Comparison of ENCODE assay signal across 18 cellular contexts in genomic region chr6:16621002-16621401, GRCh38.
A peak's percentile ranks its signal among the peaks of the same experiment; 100 is the strongest.
DNase-seq lines count a peak whose midpoint lies in the region; ATAC-seq and TF ChIP-seq lines count a peak whose summit lies in the region.
"Had no signal": no experiment of that assay in that cellular context is flagged by ENCODE, and none has a peak within 500 bp of the region (broad histone marks: within the 10 kb centered on the region; RNA-seq: fewer than 3 reads in every experiment).

No MANE protein-coding gene starts in this region.

- no peak for DNase-seq in CD4-positive, alpha-beta memory T cell
- DNase-seq in IMR-90 (no peak), NCI-H526 (lab: John Stamatoyannopoulos, UW) (peak; percentile 89 to 91), immature natural killer cell (peak in 1 of 3 donors; percentile 25), T-helper 9 cell (no peak), Peyer's patch (no peak)
- DNase-seq: COR-L47, DMS153, EL, HFFc6, KG1, NCI-H1105, NCI-H2029 treated with DMSO at 0.1 percent for 48 hours, NCI-H226, NCI-H82, SHP77 had no signal

- no peaks in the 10 kb centered on the region for H3K27me3 Mint-ChIP-seq in CD4-positive, alpha-beta memory T cell
- H3K27me3 Mint-ChIP-seq in immature natural killer cell (ENCODE audit: low read depth in 3 of 3) = no peaks in the 10 kb centered on the region

- TF ChIP-seq POLR2A in IMR-90 (IDR thresholded peaks at IDR 0.05; ENCODE audit: low read depth, low read length) (no peak), Peyer's patch (IDR thresholded peaks at IDR 0.05) (no peak)

- POLR2A ChIA-PET in CD4-positive, alpha-beta memory T cell (lab: Charles Lee; ENCODE audit: partially characterized antibody) = interaction anchor here (1.1 to 2.4 kb wide), 5 partner anchors 22 to 141 kb away, joined by 3 to 12 read pairs (median 6); partner anchors contain the start of gene ATXN1
- POLR2A ChIA-PET in IMR-90 (lab: Charles Lee; ENCODE audit: unreplicated experiment) = no interaction called here

- H2AK9ac ChIP-seq in IMR-90 (replicated peaks; ENCODE audit: low read depth, low read length, poor library complexity) = no peak overlapping the region

- no peak overlapping the region for H4K8ac ChIP-seq in IMR-90 (ENCODE audit: low read depth in 2 of 2, low read length in 2 of 2)

- H3K56ac ChIP-seq in IMR-90 (ENCODE audit: extremely low read depth, insufficient read depth, low read length) = no peak overlapping the region

- H3K27me3 ChIP-seq in CD4-positive, alpha-beta memory T cell (ENCODE audit: insufficient read depth, low read length) = no peaks in the 10 kb centered on the region
- H3K27me3 ChIP-seq in IMR-90 (ENCODE audit: control insufficient read depth, insufficient read depth, low read length) (no peaks in the 10 kb centered on the region), Peyer's patch (no peaks in the 10 kb centered on the region)

- no peak overlapping the region for H4K5ac ChIP-seq in IMR-90 (ENCODE audit: low read depth, low read length)

- no peak overlapping the region for H3K18ac ChIP-seq in IMR-90 (ENCODE audit: low read depth, low read length)

- no peaks in the 10 kb centered on the region for H3K36me3 ChIP-seq in CD4-positive, alpha-beta memory T cell (ENCODE audit: insufficient read depth, low read length)
- H3K36me3 ChIP-seq in IMR-90 (ENCODE audit: control insufficient read depth, insufficient read depth, low read length) = peaks cover 2% of the 10 kb centered on the region
- H3K36me3 ChIP-seq in Peyer's patch = no peaks in the 10 kb centered on the region

- H2BK5ac ChIP-seq in IMR-90 (ENCODE audit: low read depth, low read length, poor library complexity, severe bottlenecking) = no peak overlapping the region

- no peak overlapping the region for H3K9ac ChIP-seq in IMR-90 (ENCODE audit: low read depth, low read length)

- H3K4me2 ChIP-seq in IMR-90 (ENCODE audit: low read depth, low read length) = no peak overlapping the region

- no peaks in the 10 kb centered on the region for H3K9me3 Mint-ChIP-seq in CD4-positive, alpha-beta memory T cell
- no peaks in the 10 kb centered on the region for H3K9me3 Mint-ChIP-seq in immature natural killer cell
- H3K9me3 Mint-ChIP-seq: HFFc6 had no signal

- H3K14ac ChIP-seq in IMR-90 (replicated peaks; ENCODE audit: low read depth, low read length) = no peak overlapping the region

- no peak for ATAC-seq in IMR-90 (ENCODE audit: low read depth)
- no peak for ATAC-seq in GM21737 (IDR thresholded peaks at IDR 0.05; ENCODE audit: unreplicated experiment)
- ATAC-seq: SK-N-SH treated with all-trans-retinoic acid at 6 μM for 48 hours had no signal

- intact Hi-C loops in CD4-positive, alpha-beta memory T cell (cut with micrococcal nuclease) = no loop called here
- intact Hi-C loops in IMR-90 (cut with micrococcal nuclease) = no loop called here

- H3K27ac Mint-ChIP-seq in CD4-positive, alpha-beta memory T cell = peak overlapping the region in 6 of 7 donors; percentile 0 to 82 (median 66)
- H3K27ac Mint-ChIP-seq in immature natural killer cell = peak overlapping the region; percentile 17 to 74 (median 48)
- H3K27ac Mint-ChIP-seq: HFFc6 had no signal

- H2AFZ ChIP-seq in IMR-90 (replicated peaks; ENCODE audit: low read length, poor library complexity) = no peak overlapping the region

- dilution Hi-C loops in IMR-90 (cut with HindIII; ENCODE audit: low sequenced_read_pairs, unreplicated experiment) = no loop called here

- no peak overlapping the region for H3K4ac ChIP-seq in IMR-90 (ENCODE audit: low read depth, low read length)

- H3K4me1 Mint-ChIP-seq in CD4-positive, alpha-beta memory T cell = peaks cover 42 to 69% (median 60%) of the 10 kb centered on the region in 4 donors
- peaks cover 42 to 48% of the 10 kb centered on the region in 2 donors for H3K4me1 Mint-ChIP-seq in immature natural killer cell

- peaks cover 48% of the 10 kb centered on the region for H3K4me1 ChIP-seq in CD4-positive, alpha-beta memory T cell (ENCODE audit: insufficient read depth, low read length)
- H3K4me1 ChIP-seq in IMR-90 (ENCODE audit: control insufficient read depth, insufficient read depth, low read length) (no peaks in the 10 kb centered on the region; the same call in none of the 2 replicates), Peyer's patch (no peaks in the 10 kb centered on the region)

- CTCF ChIA-PET in CD4-positive, alpha-beta memory T cell (lab: Charles Lee; ENCODE audit: partially characterized antibody) = interaction anchor here (0.9 to 1.1 kb wide), 2 partner anchors 107 to 141 kb away, joined by 3 to 4 read pairs; partner anchors contain the start of gene ATXN1
- CTCF ChIA-PET in IMR-90 (lab: Yijun Ruan, JAX) = no interaction called here

- WGBS in IMR-90 (ENCODE audit: extremely low coverage in 2 of 2, insufficient read length in 1 of 2), 2 experiments = 82% methylated on average over 3 of the region's 6 CpGs; no CpG with 5 or more reads in 1 of the 2 experiments

- no TSS peak for BruUV-seq in IMR-90 (replicated peaks; lab: Mats Ljungman, UMichigan)

- peaks cover 8% of the 10 kb centered on the region; the same call in 1 of the 2 replicates for H3K9me1 ChIP-seq in IMR-90 (ENCODE audit: insufficient read depth, low read length)

- in situ Hi-C loops in IMR-90 (cut with MboI; ENCODE audit: low sequenced_read_pairs) = no loop called here

- TF ChIP-seq CTCF in IMR-90 (conservative IDR thresholded peaks at IDR 0.05; ENCODE audit: low read depth, low read length) = no peak
- no peak for TF ChIP-seq CTCF in Peyer's patch (IDR thresholded peaks at IDR 0.05)

- no peak for TF ChIP-seq RAD21 in IMR-90 (IDR thresholded peaks at IDR 0.05; ENCODE audit: low read length)

- 0 out of 2 replicates have a peak overlapping the region, but pooled peaks have one; percentile 3 for H2AK5ac ChIP-seq in IMR-90 (ENCODE audit: low read depth, low read length)

- no peak overlapping the region for H2BK120ac ChIP-seq in IMR-90 (ENCODE audit: low read depth, low read length)

- H3K36me3 Mint-ChIP-seq in CD4-positive, alpha-beta memory T cell = peaks cover 0 to 8% of the 10 kb centered on the region in 2 donors
- H3K36me3 Mint-ChIP-seq in immature natural killer cell = peaks cover 0 to 9% (median 0%) of the 10 kb centered on the region in 3 donors

- H3K27ac ChIP-seq in CD4-positive, alpha-beta memory T cell (ENCODE audit: low read depth, low read length) = no peak overlapping the region
- H3K27ac ChIP-seq in IMR-90 (ENCODE audit: insufficient read depth, low read length) = no peak overlapping the region
- no peak overlapping the region for H3K27ac ChIP-seq in Peyer's patch

- H4K91ac ChIP-seq in IMR-90 (ENCODE audit: insufficient read depth, low read depth, low read length) = no peak overlapping the region

- H4K20me1 ChIP-seq in IMR-90 (ENCODE audit: insufficient read depth, low read length) = no peaks in the 10 kb centered on the region

- no peak overlapping the region for H3K23ac ChIP-seq in IMR-90 (ENCODE audit: low read depth, low read length)

- H2BK20ac ChIP-seq in IMR-90 (ENCODE audit: low read depth, low read length) = no peak overlapping the region

- H3K4me3 ChIP-seq in CD4-positive, alpha-beta memory T cell (ENCODE audit: low read length in 2 of 2) = no peak overlapping the region
- H3K4me3 ChIP-seq in IMR-90 (ENCODE audit: insufficient read depth, low read depth, low read length) (no peak overlapping the region), Peyer's patch (no peak overlapping the region)

- no peaks in the 10 kb centered on the region for H3K9me3 ChIP-seq in CD4-positive, alpha-beta memory T cell (ENCODE audit: control insufficient read depth in 1 of 2, low read length in 2 of 2)
- H3K9me3 ChIP-seq in IMR-90 (ENCODE audit: control insufficient read depth, insufficient read depth, low read length) (no peaks in the 10 kb centered on the region), Peyer's patch (no peaks in the 10 kb centered on the region)

- H3K4me3 Mint-ChIP-seq in CD4-positive, alpha-beta memory T cell = peak overlapping the region in 3 of 8 donors; percentile 15 to 63 (median 18)
- peak overlapping the region in 3 of 5 donors; percentile 24 to 57 (median 51) for H3K4me3 Mint-ChIP-seq in immature natural killer cell
- H3K4me3 Mint-ChIP-seq: HFFc6 had no signal

- no peak overlapping the region for H2BK15ac ChIP-seq in IMR-90 (ENCODE audit: low read depth, low read length)

- H3K79me1 ChIP-seq in IMR-90 (ENCODE audit: low read depth in 1 of 2, low read length in 2 of 2) = peaks cover 5 to 29% of the 10 kb centered on the region in 2 experiments; a peak in 3 of 4 replicates

TF ChIP-seq in IMR-90, 13 proteins besides CTCF, POLR2A, EP300 and RAD21 (continues in another document):
- no peak for TF ChIP-seq CEBPB (IDR thresholded peaks at IDR 0.05; ENCODE audit: low read depth, low read length)
- TF ChIP-seq MAFK (IDR thresholded peaks at IDR 0.05; ENCODE audit: low read depth, low read length) = no peak
- no peak for TF ChIP-seq RFX5 (IDR thresholded peaks at IDR 0.05; ENCODE audit: low read depth, low read length)
- no peak for TF ChIP-seq MXI1 (IDR thresholded peaks at IDR 0.05; ENCODE audit: borderline replicate concordance, low read depth, low read length)
- no peak for TF ChIP-seq SMC3 (IDR thresholded peaks at IDR 0.05; ENCODE audit: low read depth, low read length)
- TF ChIP-seq, protein P1, sequence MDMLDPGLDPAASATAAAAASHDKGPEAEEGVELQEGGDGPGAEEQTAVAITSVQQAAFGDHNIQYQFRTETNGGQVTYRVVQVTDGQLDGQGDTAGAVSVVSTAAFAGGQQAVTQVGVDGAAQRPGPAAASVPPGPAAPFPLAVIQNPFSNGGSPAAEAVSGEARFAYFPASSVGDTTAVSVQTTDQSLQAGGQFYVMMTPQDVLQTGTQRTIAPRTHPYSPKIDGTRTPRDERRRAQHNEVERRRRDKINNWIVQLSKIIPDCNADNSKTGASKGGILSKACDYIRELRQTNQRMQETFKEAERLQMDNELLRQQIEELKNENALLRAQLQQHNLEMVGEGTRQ (IDR thresholded peaks at IDR 0.05; ENCODE audit: low read depth, low read length) = no peak
- TF ChIP-seq NFE2L2 (IDR thresholded peaks at IDR 0.05; ENCODE audit: low read depth, low read length) = no peak
- TF ChIP-seq, protein P2, sequence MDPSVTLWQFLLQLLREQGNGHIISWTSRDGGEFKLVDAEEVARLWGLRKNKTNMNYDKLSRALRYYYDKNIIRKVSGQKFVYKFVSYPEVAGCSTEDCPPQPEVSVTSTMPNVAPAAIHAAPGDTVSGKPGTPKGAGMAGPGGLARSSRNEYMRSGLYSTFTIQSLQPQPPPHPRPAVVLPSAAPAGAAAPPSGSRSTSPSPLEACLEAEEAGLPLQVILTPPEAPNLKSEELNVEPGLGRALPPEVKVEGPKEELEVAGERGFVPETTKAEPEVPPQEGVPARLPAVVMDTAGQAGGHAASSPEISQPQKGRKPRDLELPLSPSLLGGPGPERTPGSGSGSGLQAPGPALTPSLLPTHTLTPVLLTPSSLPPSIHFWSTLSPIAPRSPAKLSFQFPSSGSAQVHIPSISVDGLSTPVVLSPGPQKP (IDR thresholded peaks at IDR 0.05; ENCODE audit: borderline replicate concordance, low read depth, low read length) = no peak
- no peak for TF ChIP-seq FOS (IDR thresholded peaks at IDR 0.05; ENCODE audit: low read depth, low read length)
- TF ChIP-seq RCOR1 (IDR thresholded peaks at IDR 0.05; ENCODE audit: insufficient replicate concordance, low read length) = no peak
- TF ChIP-seq CHD1 (IDR thresholded peaks at IDR 0.05; ENCODE audit: low read depth, low read length) = no peak
- TF ChIP-seq MAZ (IDR thresholded peaks at IDR 0.05; ENCODE audit: borderline replicate concordance, low read depth, low read length) = no peak

Comparison
In these comparisons a context has a peak if more than half of its experiments do, and no peak if none do; other contexts are left out.
1. DNase-seq: peak in NCI-H526 (2 of 2); none in CD4-positive, alpha-beta memory T cell (0 of 5), IMR-90 (single experiment), T-helper 9 cell (single experiment) and Peyer's patch (0 of 3).